1 cellular context compared by ENCODE assay signal in the genomic region with DNA sequence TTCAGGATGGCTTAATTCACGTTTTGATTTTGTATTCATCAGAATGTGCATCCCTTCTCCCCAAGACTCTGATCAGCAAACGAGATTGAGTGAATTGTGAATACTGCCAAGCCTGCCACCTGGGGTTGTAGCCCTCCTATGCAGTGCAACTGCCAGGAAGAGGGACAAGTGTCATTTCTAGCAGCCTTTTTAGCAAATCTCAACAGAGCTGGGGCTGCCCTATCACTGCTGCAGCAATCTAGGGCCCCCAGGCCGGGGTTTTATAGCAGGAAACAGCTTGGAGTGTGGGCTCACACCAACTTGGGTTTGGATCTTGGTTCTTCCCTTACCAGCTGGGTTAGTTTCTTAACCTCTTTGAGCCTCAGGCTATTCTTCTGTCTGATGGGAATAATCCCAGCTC.
TF ChIP-seq lines count a peak whose summit lies in the region.

No MANE protein-coding gene starts in this region.

TF ChIP-seq in H1, 55 proteins besides CTCF, POLR2A, EP300 and RAD21:
- no peak for TF ChIP-seq RFX5 (IDR thresholded peaks at IDR 0.05; ENCODE audit: borderline replicate concordance, low read depth, low read length)
- TF ChIP-seq CBX8 (IDR thresholded peaks at IDR 0.05; ENCODE audit: borderline replicate concordance, low read depth, low read length): no peak
- no peak for TF ChIP-seq BRCA1 (IDR thresholded peaks at IDR 0.05; ENCODE audit: low read depth, low read length)
- no peak for TF ChIP-seq TAF1 (IDR thresholded peaks at IDR 0.05; ENCODE audit: low read depth, low read length)
- TF ChIP-seq SRF (IDR thresholded peaks at IDR 0.05; ENCODE audit: low read depth, low read length): no peak
- TF ChIP-seq SP4 (IDR thresholded peaks at IDR 0.05; ENCODE audit: low read length): no peak
- no peak for TF ChIP-seq BACH1 (IDR thresholded peaks at IDR 0.05; ENCODE audit: low read length)
- TF ChIP-seq SP1 (IDR thresholded peaks at IDR 0.05; ENCODE audit: low read depth, low read length): no peak
- no peak for TF ChIP-seq E2F6 (IDR thresholded peaks at IDR 0.05)
- no peak for TF ChIP-seq KDM4A (IDR thresholded peaks at IDR 0.05; ENCODE audit: low read depth, low read length, severe bottlenecking)
- TF ChIP-seq CTBP2 (IDR thresholded peaks at IDR 0.05; ENCODE audit: borderline replicate concordance, insufficient read depth, insufficient read length, low read length): no peak
- no peak for TF ChIP-seq RXRA (IDR thresholded peaks at IDR 0.05; ENCODE audit: insufficient read depth, low read depth, low read length)
- TF ChIP-seq MAX (IDR thresholded peaks at IDR 0.05): no peak
- no peak for TF ChIP-seq YY1 (IDR thresholded peaks at IDR 0.05; ENCODE audit: low read depth, low read length)
- TF ChIP-seq TBP (IDR thresholded peaks at IDR 0.05; ENCODE audit: low read depth, low read length): no peak
- TF ChIP-seq ASH2L (IDR thresholded peaks at IDR 0.05; ENCODE audit: low read length): no peak
- no peak for TF ChIP-seq POU5F1 (IDR thresholded peaks at IDR 0.05; ENCODE audit: low read depth, low read length)
- TF ChIP-seq SIN3A (conservative IDR thresholded peaks at IDR 0.05 in 1 of 2, IDR thresholded peaks at IDR 0.05 in 1 of 2; ENCODE audit: low read depth in 1 of 2, low read length in 2 of 2): no peak
- no peak for TF ChIP-seq NANOG (IDR thresholded peaks at IDR 0.05; ENCODE audit: insufficient read depth, low read depth, low read length, poor library complexity, severe bottlenecking)
- TF ChIP-seq PHF8 (conservative IDR thresholded peaks at IDR 0.05; ENCODE audit: low read depth, low read length): no peak
